ENCODE assay signal across 11 cellular contexts in genomic region chr18:76589309-76589708, GRCh38.
A peak's percentile ranks its signal among the peaks of the same experiment; 100 is the strongest.
DNase-seq lines count a peak whose midpoint lies in the region; ATAC-seq, FAIRE-seq and TF ChIP-seq lines count a peak whose summit lies in the region.
"Had no signal": no experiment of that assay in that cellular context is flagged by ENCODE, and none has a peak within 500 bp of the region (broad histone marks: within the 10 kb centered on the region; RNA-seq: fewer than 3 reads in every experiment).

No MANE protein-coding gene starts in this region.

- H2BK15ac ChIP-seq in H1 (ENCODE audit: low read length) = no peak overlapping the region

- peaks cover 11% of the 10 kb centered on the region for H3K4me1 Mint-ChIP-seq in CD4-positive, alpha-beta T cell (ENCODE audit: low read depth)
- peaks cover 29% of the 10 kb centered on the region for H3K4me1 Mint-ChIP-seq in neural progenitor cell

- TF ChIP-seq CTCF in CD4-positive, alpha-beta T cell (IDR thresholded peaks at IDR 0.05) = no peak
- TF ChIP-seq CTCF in H1 (IDR thresholded peaks at IDR 0.05; ENCODE audit: control extremely low read depth in 1 of 3, insufficient read depth in 1 of 3, low read depth in 1 of 3, low read length in 3 of 3) = no peak
- no peak for TF ChIP-seq CTCF in neural progenitor cell (IDR thresholded peaks at IDR 0.05)

- TF ChIP-seq POLR2A in H1 (IDR thresholded peaks at IDR 0.05; ENCODE audit: control extremely low read depth in 1 of 2, low read depth in 2 of 2, low read length in 2 of 2) = no peak

- no peak for TF ChIP-seq RAD21 in H1 (IDR thresholded peaks at IDR 0.05 in 1 of 2, conservative IDR thresholded peaks at IDR 0.05 in 1 of 2; ENCODE audit: low read depth in 2 of 2, low read length in 2 of 2)

- CTCF ChIA-PET in CD4-positive, alpha-beta T cell (lab: Charles Lee) = no interaction called here
- CTCF ChIA-PET in H1 (lab: Charles Lee; ENCODE audit: partially characterized antibody) = interaction anchor here (0.6 to 1.7 kb wide), 4 partner anchors 16 to 96 kb away, joined by 3 to 5 read pairs (median 3); no protein-coding TSS in a partner anchor

- no peak overlapping the region for H3K14ac ChIP-seq in H1 (ENCODE audit: insufficient read length)

- no peak overlapping the region for H2BK5ac ChIP-seq in H1 (ENCODE audit: low read depth, low read length)

- peaks cover 11% of the 10 kb centered on the region for H3F3A ChIP-seq in neural progenitor cell (ENCODE audit: low read depth)

- H3K4me3 Mint-ChIP-seq in CD4-positive, alpha-beta T cell = peak overlapping the region; percentile 16
- H3K4me3 Mint-ChIP-seq in neural progenitor cell = no peak overlapping the region

- H2BK12ac ChIP-seq in H1 (ENCODE audit: low read depth, low read length) = no peak overlapping the region

- H3K56ac ChIP-seq in H1 (replicated peaks; ENCODE audit: insufficient read length, low read depth, low read length) = no peak overlapping the region

- no peak for ATAC-seq in CD4-positive, alpha-beta T cell (ENCODE audit: poor library complexity)
- ATAC-seq in GM21786 (IDR thresholded peaks at IDR 0.05; ENCODE audit: unreplicated experiment) = no peak

- H3K4me2 ChIP-seq in H1 (ENCODE audit: insufficient read depth in 1 of 2, low read depth in 2 of 2, low read length in 2 of 2) (peak overlapping the region; percentile 56 to 79; a peak in 2 of 4 replicates), neural progenitor cell (peak overlapping the region; percentile 67)

- no peaks in the 10 kb centered on the region for H3K9me3 ChIP-seq in CD4-positive, alpha-beta T cell (ENCODE audit: control insufficient read depth, low read length)
- H3K9me3 ChIP-seq in H1 (ENCODE audit: insufficient read depth in 2 of 2, low read depth in 1 of 2, low read length in 1 of 2) (peaks cover 0 to 3% of the 10 kb centered on the region in 2 experiments; a peak in 2 of 4 replicates), neural progenitor cell (ENCODE audit: low read depth) (no peaks in the 10 kb centered on the region)

- POLR2A ChIA-PET in CD4-positive, alpha-beta T cell (lab: Charles Lee) = no interaction called here
- POLR2A ChIA-PET in H1 (lab: Charles Lee; ENCODE audit: partially characterized antibody) = interaction anchor here (1.2 to 1.6 kb wide), 2 partner anchors 10 to 40 kb away, joined by 3 read pairs; no protein-coding TSS in a partner anchor

- H4K91ac ChIP-seq in H1 (replicated peaks; ENCODE audit: insufficient read length, low read length) = no peak overlapping the region

- no peak overlapping the region for H2BK20ac ChIP-seq in H1 (ENCODE audit: low read length)

- H3K36me3 ChIP-seq in H1 (ENCODE audit: control insufficient read depth in 2 of 4, insufficient read depth in 4 of 4, low read length in 3 of 4) = no peaks in the 10 kb centered on the region
- no peaks in the 10 kb centered on the region for H3K36me3 ChIP-seq in neural progenitor cell

- peak overlapping the region in 1 of 4 experiments; percentile 31; a peak in 1 of 8 replicates for H3K4me3 ChIP-seq in H1 (ENCODE audit: extremely low read depth in 1 of 4, insufficient read depth in 2 of 4, low read depth in 3 of 4, low read length in 4 of 4)
- no peak overlapping the region for H3K4me3 ChIP-seq in neural progenitor cell

- H3K9ac ChIP-seq in H1 (replicated peaks in 1 of 4; ENCODE audit: extremely low read depth in 1 of 4, low read depth in 3 of 4, low read length in 3 of 4) (no peak overlapping the region), neural progenitor cell (no peak overlapping the region)

- FAIRE-seq in H1 (lab: Jason Lieb, UNC) = no peak

- peak overlapping the region; percentile 96 for H2AFZ ChIP-seq in H1 (ENCODE audit: low read length)
- H2AFZ ChIP-seq in neural progenitor cell (replicated peaks) = peak overlapping the region; percentile 84

- WGBS in H1 (ENCODE audit: extremely low coverage in 1 of 2, insufficient coverage in 1 of 2, insufficient read length in 1 of 2, insufficient replicate concordance in 2 of 2, low coverage in 1 of 2, low lambda C conversion rate in 2 of 2, missing lambda C conversion rate in 1 of 2), 2 experiments = 67% methylated on average over 1 of the region's 1 CpG; no CpG with 5 or more reads in 1 of the 2 experiments

- H3K18ac ChIP-seq in H1 (ENCODE audit: extremely low read depth, low read length) = no peak overlapping the region

- no peak overlapping the region for H3K27ac ChIP-seq in CD4-positive, alpha-beta T cell (ENCODE audit: low read depth, low read length)
- H3K27ac ChIP-seq in H1 (ENCODE audit: low read depth, low read length) (no peak overlapping the region), neural progenitor cell (no peak overlapping the region)
- H3K27ac ChIP-seq: C4-2B had no signal

- H4K20me1 ChIP-seq in H1 (replicated peaks in 1 of 2; ENCODE audit: control insufficient read depth in 1 of 2, insufficient read depth in 2 of 2, low read length in 2 of 2) (no peaks in the 10 kb centered on the region), neural progenitor cell (ENCODE audit: low read depth) (no peaks in the 10 kb centered on the region)

- no peaks in the 10 kb centered on the region for H3K23me2 ChIP-seq in H1 (ENCODE audit: low read depth, low read length)

- no peak for TF ChIP-seq EP300 in H1 (IDR thresholded peaks at IDR 0.05; ENCODE audit: borderline replicate concordance in 1 of 2, low read depth in 2 of 2, low read length in 2 of 2)

- H3K4me1 ChIP-seq in H1 (replicated peaks in 1 of 4; ENCODE audit: control insufficient read depth in 3 of 4, insufficient read depth in 4 of 4, low read length in 3 of 4) (peaks cover 3 to 13% (median 9%) of the 10 kb centered on the region in 4 experiments; a peak in 6 of 7 replicates), neural progenitor cell (peaks cover 17% of the 10 kb centered on the region)

- H3K79me1 ChIP-seq in H1 (ENCODE audit: low read depth, low read length) = no peaks in the 10 kb centered on the region

- no peak overlapping the region for H3K27ac Mint-ChIP-seq in CD4-positive, alpha-beta T cell
- peak overlapping the region; percentile 62 for H3K27ac Mint-ChIP-seq in neural progenitor cell

- no peak for DNase-seq in CD4-positive, alpha-beta T cell
- DNase-seq in NCI-H146 (lab: John Stamatoyannopoulos, UW) (peak; percentile 65), H1 (ENCODE audit: low read depth in 1 of 2, low spot score in 2 of 2) (no peak), neural progenitor cell (ENCODE audit: low spot score) (no peak), iPS-NIHi11 (ENCODE audit: low spot score) (no peak)
- no peak for DNase-seq in activated naive CD4-positive, alpha-beta T cell treated with anti-CD3 and anti-CD28 coated beads, Interleukin-2, amount 50 U/mL, for 16 hours
- no peak for DNase-seq in activated CD4-positive, alpha-beta T cell treated with anti-CD3 and anti-CD28 coated beads, Interleukin-2, amount 50 U/mL, for 48 hours
- DNase-seq: NCI-H1105, T-helper 2 cell had no signal

- peaks cover 59% of the 10 kb centered on the region for H3K27me3 Mint-ChIP-seq in CD4-positive, alpha-beta T cell
- peaks cover 5% of the 10 kb centered on the region for H3K27me3 Mint-ChIP-seq in neural progenitor cell (ENCODE audit: insufficient read depth, low read depth)

- H2AK5ac ChIP-seq in H1 (ENCODE audit: low read depth, low read length) = no peak overlapping the region

- intact Hi-C loops in CD4-positive, alpha-beta T cell (cut with DNase I, micrococcal nuclease) = no loop called here

- H3K79me2 ChIP-seq in H1 (ENCODE audit: control insufficient read depth in 1 of 2, insufficient read depth in 2 of 2, low read length in 2 of 2) = no peaks in the 10 kb centered on the region; a peak in 1 of 4 replicates
- H3K79me2 ChIP-seq in neural progenitor cell (ENCODE audit: low read depth) = no peaks in the 10 kb centered on the region

- H3K9me3 Mint-ChIP-seq in CD4-positive, alpha-beta T cell = no peaks in the 10 kb centered on the region
- no peaks in the 10 kb centered on the region for H3K9me3 Mint-ChIP-seq in neural progenitor cell

- no peak overlapping the region for H3K4ac ChIP-seq in H1 (replicated peaks; ENCODE audit: insufficient read length, low read depth, low read length)

- no peak overlapping the region for H3K23ac ChIP-seq in H1 (ENCODE audit: insufficient read length)

- H3K36me3 Mint-ChIP-seq in CD4-positive, alpha-beta T cell (ENCODE audit: low read depth) = no peaks in the 10 kb centered on the region
- no peaks in the 10 kb centered on the region for H3K36me3 Mint-ChIP-seq in neural progenitor cell

- H2BK120ac ChIP-seq in H1 (replicated peaks; ENCODE audit: low read depth, low read length) = no peak overlapping the region

- H4K8ac ChIP-seq in H1 (ENCODE audit: extremely low read depth, insufficient read depth, low read length) = no peak overlapping the region

- H4K5ac ChIP-seq in H1 (ENCODE audit: insufficient read length, low read depth, low read length) = no peak overlapping the region

- peaks cover 4% of the 10 kb centered on the region for H3K27me3 ChIP-seq in CD4-positive, alpha-beta T cell (ENCODE audit: control insufficient read depth, insufficient read depth, low read length)
- H3K27me3 ChIP-seq in H1 (replicated peaks in 1 of 4; ENCODE audit: control insufficient read depth in 3 of 4, extremely low read depth in 1 of 4, insufficient read depth in 3 of 4, low read length in 3 of 4) (no peaks in the 10 kb centered on the region), neural progenitor cell (no peaks in the 10 kb centered on the region)

TF ChIP-seq in H1, 55 proteins besides CTCF, POLR2A, EP300 and RAD21:
- TF ChIP-seq TCF12 (IDR thresholded peaks at IDR 0.05; ENCODE audit: low read depth, low read length) (no peak), RBBP5 (IDR thresholded peaks at IDR 0.05; ENCODE audit: borderline replicate concordance, low read depth, low read length) (no peak), CEBPB (IDR thresholded peaks at IDR 0.05; ENCODE audit: low read depth, low read length) (no peak), BRCA1 (IDR thresholded peaks at IDR 0.05; ENCODE audit: low read depth, low read length) (no peak), JUN (IDR thresholded peaks at IDR 0.05; ENCODE audit: low read depth, low read length) (no peak), TAF1 (IDR thresholded peaks at IDR 0.05; ENCODE audit: low read depth, low read length) (no peak), GABPA (IDR thresholded peaks at IDR 0.05; ENCODE audit: borderline replicate concordance, insufficient read depth, low read length) (no peak), CTBP2 (IDR thresholded peaks at IDR 0.05; ENCODE audit: borderline replicate concordance, insufficient read depth, insufficient read length, low read length) (no peak)
